10 cellular contexts compared by ENCODE assay signal in the genomic region with DNA sequence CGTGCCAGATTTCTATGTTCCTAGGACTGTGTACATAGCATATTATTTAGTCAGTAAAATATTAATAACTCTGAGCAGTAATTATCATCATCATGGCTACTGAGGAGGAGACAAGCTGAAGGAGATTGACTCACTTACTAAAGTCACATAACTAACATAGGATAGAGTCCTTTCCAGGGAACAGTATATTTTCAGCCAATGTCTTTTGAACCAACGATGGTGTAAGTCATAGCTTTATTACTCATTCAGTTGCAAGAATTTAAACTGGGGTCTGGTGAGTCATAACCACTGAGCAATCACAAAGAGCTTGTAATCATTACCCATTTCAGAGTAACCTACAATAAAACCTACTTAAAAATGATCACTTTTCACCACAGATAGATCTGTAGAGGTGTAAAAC.
DNase-seq lines count a peak whose midpoint lies in the region; ATAC-seq, FAIRE-seq and TF ChIP-seq lines count a peak whose summit lies in the region.
"Had no signal": no experiment of that assay in that cellular context is flagged by ENCODE, and none has a peak within 500 bp of the region (broad histone marks: within the 10 kb centered on the region; RNA-seq: fewer than 3 reads in every experiment).

No MANE protein-coding gene starts in this region.

- 5% methylated on average over 2 of the region's 2 CpGs for WGBS in mammary epithelial cell (ENCODE audit: low coverage, missing lambda C conversion rate)
- WGBS in small intestine, 3 donors = 38 to 60% (median 44%) methylated on average over 2 of the region's 2 CpGs
- WGBS in esophagus muscularis mucosa = 75% methylated on average over 2 of the region's 2 CpGs

- TF ChIP-seq POLR2A in esophagus muscularis mucosa (IDR thresholded peaks at IDR 0.05; ENCODE audit: low read depth) = no peak

- peak; percentile 37 for DNase-seq in HPDE6-E6E7 (ENCODE audit: extremely low spot score)
- peak; percentile 93 for DNase-seq in mammary epithelial cell
- DNase-seq in small intestine = peak; percentile 6
- DNase-seq in COR-L47 (lab: John Stamatoyannopoulos, UW) = no peak
- DNase-seq in SK-N-DZ (ENCODE audit: low spot score) = no peak
- DNase-seq in esophagus muscularis mucosa (ENCODE audit: extremely low spot score) = no peak
- DNase-seq: activated naive CD8-positive, alpha-beta T cell treated with anti-CD3 and anti-CD28 coated beads, Interleukin-2, amount 10 ng/mL, durations not matched to agents 7 days and 5 days; NCI-H146 had no signal

- peak; percentile 92 for ATAC-seq in GM19452 (IDR thresholded peaks at IDR 0.05; ENCODE audit: unreplicated experiment)
- no peak for ATAC-seq in HG03108 (IDR thresholded peaks at IDR 0.05; ENCODE audit: unreplicated experiment)

- in situ Hi-C loops in mammary epithelial cell (cut with MboI; ENCODE audit: low sequenced_read_pairs in 2 of 2) = no loop called here

- H3K9me3 ChIP-seq in mammary epithelial cell (replicated peaks; ENCODE audit: insufficient read depth, low read length) (no peaks in the 10 kb centered on the region), small intestine (ENCODE audit: control insufficient read depth, low read depth) (no peaks in the 10 kb centered on the region), esophagus muscularis mucosa (no peaks in the 10 kb centered on the region)

- H3K4me1 ChIP-seq in mammary epithelial cell (ENCODE audit: insufficient read depth, low read length) = peaks cover 13% of the 10 kb centered on the region
- H3K4me1 ChIP-seq in small intestine (ENCODE audit: control insufficient read depth in 2 of 2, insufficient read depth in 1 of 2, low read depth in 1 of 2, low read length in 1 of 2) = no peaks in the 10 kb centered on the region
- H3K4me1 ChIP-seq in esophagus muscularis mucosa = no peaks in the 10 kb centered on the region

- H3K27me3 ChIP-seq in mammary epithelial cell (ENCODE audit: insufficient read depth, low read length) (no peaks in the 10 kb centered on the region), small intestine (ENCODE audit: control insufficient read depth in 2 of 2, insufficient read depth in 2 of 2, low read length in 2 of 2) (no peaks in the 10 kb centered on the region), esophagus muscularis mucosa (no peaks in the 10 kb centered on the region)

- no peak for FAIRE-seq in small intestine (lab: Jason Lieb, UNC)

- H4K20me1 ChIP-seq in mammary epithelial cell (ENCODE audit: insufficient read depth, low read length) = no peaks in the 10 kb centered on the region

- CTCF ChIA-PET in mammary epithelial cell (lab: Charles Lee; ENCODE audit: low non-redundant PET) = interaction anchor here (0.7 kb wide), 1 partner anchor 411 kb away, joined by 3 read pairs; no protein-coding TSS in a partner anchor

- H3K4me3 ChIP-seq in mammary epithelial cell (replicated peaks in 1 of 3; ENCODE audit: insufficient read depth in 1 of 3, low read depth in 2 of 3, low read length in 3 of 3) = no peak overlapping the region
- H3K4me3 ChIP-seq in small intestine (ENCODE audit: low read depth in 1 of 2, low read length in 2 of 2) = no peak overlapping the region
- H3K4me3 ChIP-seq in esophagus muscularis mucosa = no peak overlapping the region

- H3K4me2 ChIP-seq in mammary epithelial cell (ENCODE audit: insufficient read depth, low read depth, low read length) = peak overlapping the region; percentile 54

- dilution Hi-C loops in mammary epithelial cell (cut with HindIII; ENCODE audit: low sequenced_read_pairs) = no loop called here

- H3K9ac ChIP-seq in mammary epithelial cell (ENCODE audit: insufficient read depth, low read length) = no peak overlapping the region

- peak overlapping the region; percentile 60 for H3K27ac ChIP-seq in mammary epithelial cell (ENCODE audit: insufficient read depth, low read depth, low read length)
- no peak overlapping the region for H3K27ac ChIP-seq in small intestine (ENCODE audit: low read depth in 1 of 2, low read length in 1 of 2)
- no peak overlapping the region for H3K27ac ChIP-seq in esophagus muscularis mucosa (replicated peaks in 1 of 4)

- no peak for TF ChIP-seq EP300 in esophagus muscularis mucosa (IDR thresholded peaks at IDR 0.05)

- TF ChIP-seq CTCF in mammary epithelial cell (conservative IDR thresholded peaks at IDR 0.05 in 1 of 2, IDR thresholded peaks at IDR 0.05 in 1 of 2; ENCODE audit: extremely low read depth in 1 of 2, insufficient read depth in 1 of 2, low read depth in 1 of 2, low read length in 2 of 2) = no peak
- TF ChIP-seq CTCF in esophagus muscularis mucosa (IDR thresholded peaks at IDR 0.05) = no peak

- H3K36me3 ChIP-seq in mammary epithelial cell (ENCODE audit: insufficient read depth, low read length) = no peaks in the 10 kb centered on the region
- no peaks in the 10 kb centered on the region for H3K36me3 ChIP-seq in small intestine (ENCODE audit: control insufficient read depth in 2 of 2, insufficient read depth in 2 of 2, low read length in 2 of 2)
- H3K36me3 ChIP-seq in esophagus muscularis mucosa = no peaks in the 10 kb centered on the region

- TSS peak; percentile 96 for BruUV-seq in mammary epithelial cell (replicated peaks; lab: Mats Ljungman, UMichigan)

- H2AFZ ChIP-seq in mammary epithelial cell (ENCODE audit: low read depth, low read length) = no peak overlapping the region

- H3K79me2 ChIP-seq in mammary epithelial cell (ENCODE audit: insufficient read depth, low read length) = no peaks in the 10 kb centered on the region

- intact Hi-C loops in mammary epithelial cell (cut with micrococcal nuclease) = loop anchor here (2.0 to 10.0 kb wide), 5 partner anchors 411 to 1297 kb away; no protein-coding TSS in a partner anchor
- intact Hi-C loops in esophagus muscularis mucosa (cut with DNase I) = no loop called here

Comparison
In these comparisons a context has a peak if more than half of its experiments do, and no peak if none do; other contexts are left out.
1. DNase-seq: peak in HPDE6-E6E7 (single experiment), mammary epithelial cell (single experiment) and small intestine (single experiment); none in COR-L47 (single experiment), SK-N-DZ (single experiment) and esophagus muscularis mucosa (single experiment).